Comparison of ENCODE assay signal across 8 cellular contexts in the genomic region with DNA sequence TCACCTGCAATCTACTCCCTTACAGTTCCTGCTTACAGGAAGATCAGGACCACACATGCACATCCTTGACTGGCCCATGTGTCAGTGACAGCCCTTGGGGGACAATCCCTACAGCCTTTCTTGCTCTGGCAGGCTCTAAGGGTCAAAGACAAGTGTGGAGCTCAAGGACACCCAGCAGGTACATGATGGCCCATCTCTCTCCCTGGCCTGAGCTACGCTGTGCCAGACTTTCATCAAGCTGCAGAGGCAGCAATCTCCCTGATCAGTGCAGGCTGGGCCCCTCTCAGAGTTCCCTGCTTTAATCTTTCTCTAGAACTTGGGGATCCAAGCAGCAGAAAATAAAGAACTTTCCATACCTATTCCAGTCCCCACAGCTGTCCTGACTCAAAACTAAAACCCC. TPM values are rescaled to one million over a fixed set of nuclear protein-coding genes. Genes with fewer than 3 reads are reported as not detected.
A peak's percentile ranks its signal among the peaks of the same experiment; 100 is the strongest.
DNase-seq lines count a peak whose midpoint lies in the region; ATAC-seq and TF ChIP-seq lines count a peak whose summit lies in the region.
"Had no signal": no experiment of that assay in that cellular context is flagged by ENCODE, and none has a peak within 500 bp of the region (broad histone marks: within the 10 kb centered on the region; RNA-seq: fewer than 3 reads in every experiment).

No MANE protein-coding gene starts in this region.

- no peak overlapping the region for H3K23ac ChIP-seq in trophoblast cell (ENCODE audit: low read length)

- no peaks in the 10 kb centered on the region for H3K9me3 Mint-ChIP-seq in dendritic cell treated with granulocyte-macrophage colony-stimulating factor and Interleukin-4, amounts not matched to agents 40 ng/mL and 50 ng/mL, for 4 days

- H3K4me2 ChIP-seq in DND-41 (ENCODE audit: insufficient read depth, low read length) (peak overlapping the region; percentile 88; the same call in 1 of the 2 replicates), Karpas-422 (ENCODE audit: low read depth, low read length, poor library complexity, severe bottlenecking) (peak overlapping the region; percentile 87), trophoblast cell (ENCODE audit: low read length) (no peak overlapping the region)

- H3K79me2 ChIP-seq in DND-41 (ENCODE audit: insufficient read depth, low read length) (peaks cover 67% of the 10 kb centered on the region), Karpas-422 (ENCODE audit: low read length) (peaks cover 35% of the 10 kb centered on the region), trophoblast cell (ENCODE audit: control insufficient read depth, insufficient read depth, low read length, poor library complexity) (peaks cover 30% of the 10 kb centered on the region)

- H3K9me2 ChIP-seq in Karpas-422 (replicated peaks; ENCODE audit: insufficient read depth, low read length), result no peaks in the 10 kb centered on the region

- H2AFZ ChIP-seq in DND-41 (ENCODE audit: low read depth, low read length) (no peak overlapping the region), Karpas-422 (ENCODE audit: low read length) (no peak overlapping the region), trophoblast cell (ENCODE audit: insufficient read depth, low read length, poor library complexity) (no peak overlapping the region)

- no peak overlapping the region for H2BK120ac ChIP-seq in trophoblast cell (ENCODE audit: insufficient read depth, low read length, poor library complexity)

- DNase-seq in DND-41 (no peak), Karpas-422 (no peak), trophoblast cell (no peak), SHP77 treated with DMSO at 0.1 percent for 48 hours (lab: John Stamatoyannopoulos, UW) (no peak), NCI-H446 (lab: John Stamatoyannopoulos, UW) (no peak), NCI-H345 (lab: John Stamatoyannopoulos, UW) (no peak)
- DNase-seq: NCI-H446 treated with DMSO at 0.1 percent for 48 hours had no signal

- H2AK5ac ChIP-seq in trophoblast cell (ENCODE audit: low read length), result no peak overlapping the region

- peaks cover 25% of the 10 kb centered on the region for H3K27me3 Mint-ChIP-seq in dendritic cell treated with granulocyte-macrophage colony-stimulating factor and Interleukin-4, amounts not matched to agents 40 ng/mL and 50 ng/mL, for 4 days

- H4K20me1 ChIP-seq in DND-41 (ENCODE audit: insufficient read depth, low read length), result peaks cover 49% of the 10 kb centered on the region
- H4K20me1 ChIP-seq in Karpas-422 (ENCODE audit: insufficient read depth, low read depth, low read length), result peaks cover 53% of the 10 kb centered on the region

- H4K91ac ChIP-seq in trophoblast cell (ENCODE audit: low read depth, low read length), result no peak overlapping the region

- H3K36me3 Mint-ChIP-seq in dendritic cell treated with granulocyte-macrophage colony-stimulating factor and Interleukin-4, amounts not matched to agents 40 ng/mL and 50 ng/mL, for 4 days (ENCODE audit: low read depth), result peaks cover 16% of the 10 kb centered on the region

- no peak overlapping the region for H3K4me3 Mint-ChIP-seq in dendritic cell treated with granulocyte-macrophage colony-stimulating factor and Interleukin-4, amounts not matched to agents 40 ng/mL and 50 ng/mL, for 4 days

- H3K9me3 ChIP-seq in DND-41 (ENCODE audit: insufficient read depth, low read length, severe bottlenecking), result no peaks in the 10 kb centered on the region
- H3K9me3 ChIP-seq in Karpas-422 (ENCODE audit: low read length), result no peaks in the 10 kb centered on the region
- peaks cover 5% of the 10 kb centered on the region for H3K9me3 ChIP-seq in trophoblast cell (ENCODE audit: insufficient read depth, low read depth, low read length)

- no peak overlapping the region for H3K9ac ChIP-seq in DND-41 (ENCODE audit: low read depth, low read length)
- H3K9ac ChIP-seq in Karpas-422 (ENCODE audit: low read length), result peak overlapping the region; percentile 89
- no peak overlapping the region for H3K9ac ChIP-seq in trophoblast cell (ENCODE audit: low read length)

- peaks cover 89% of the 10 kb centered on the region for H3K4me1 Mint-ChIP-seq in dendritic cell treated with granulocyte-macrophage colony-stimulating factor and Interleukin-4, amounts not matched to agents 40 ng/mL and 50 ng/mL, for 4 days (ENCODE audit: low read depth)

- intact Hi-C loops in dendritic cell treated with granulocyte-macrophage colony-stimulating factor and Interleukin-4, amounts not matched to agents 40 ng/mL and 50 ng/mL, for 4 days (cut with micrococcal nuclease), result no loop called here

- H3K4me1 ChIP-seq in DND-41 (ENCODE audit: insufficient read depth, low read length) (peaks cover 46% of the 10 kb centered on the region), Karpas-422 (ENCODE audit: low read length) (peaks cover 63% of the 10 kb centered on the region), trophoblast cell (ENCODE audit: control insufficient read depth in 1 of 2, insufficient read depth in 2 of 2, low read length in 2 of 2) (peaks cover 23 to 32% of the 10 kb centered on the region in 2 experiments)

- H3K4me3 ChIP-seq in DND-41 (ENCODE audit: low read depth in 1 of 2, low read length in 2 of 2), result no peak overlapping the region
- peak overlapping the region; percentile 86; the same call in 1 of the 2 replicates for H3K4me3 ChIP-seq in Karpas-422 (ENCODE audit: low read length)
- no peak overlapping the region for H3K4me3 ChIP-seq in trophoblast cell (ENCODE audit: low read depth, low read length)

- H3K18ac ChIP-seq in trophoblast cell (ENCODE audit: low read length), result no peak overlapping the region

- H4K8ac ChIP-seq in trophoblast cell (ENCODE audit: low read depth, low read length), result no peak overlapping the region

- TF ChIP-seq CTCF in DND-41 (IDR thresholded peaks at IDR 0.05; ENCODE audit: borderline replicate concordance, extremely low read depth, low read length, poor library complexity, severe bottlenecking), result no peak

- H2BK12ac ChIP-seq in trophoblast cell (ENCODE audit: low read length), result no peak overlapping the region

- no peak overlapping the region for H4K12ac ChIP-seq in trophoblast cell (ENCODE audit: low read depth, low read length)

- no CpG with 5 or more reads among the region's 1 CpG for WGBS in trophoblast cell (ENCODE audit: extremely low coverage, insufficient coverage, insufficient read length)

- peak overlapping the region; percentile 54 for H3K27ac Mint-ChIP-seq in dendritic cell treated with granulocyte-macrophage colony-stimulating factor and Interleukin-4, amounts not matched to agents 40 ng/mL and 50 ng/mL, for 4 days

- ATAC-seq in DND-41 (ENCODE audit: insufficient read depth, low read depth), result no peak

- H3K14ac ChIP-seq in trophoblast cell (ENCODE audit: low read length), result no peak overlapping the region

- H3K4ac ChIP-seq in trophoblast cell (ENCODE audit: low read depth, low read length), result peak overlapping the region; percentile 22

- H3K27me3 ChIP-seq in DND-41 (ENCODE audit: insufficient read depth, low read length, poor library complexity), result peaks cover 11% of the 10 kb centered on the region
- H3K27me3 ChIP-seq in Karpas-422 (ENCODE audit: low read length), result peaks cover 3% of the 10 kb centered on the region; the same call in 1 of the 2 replicates
- no peaks in the 10 kb centered on the region for H3K27me3 ChIP-seq in trophoblast cell (ENCODE audit: insufficient read depth, low read length)

- H3K27ac ChIP-seq in DND-41 (ENCODE audit: low read length) (no peak overlapping the region), Karpas-422 (ENCODE audit: low read length) (no peak overlapping the region), trophoblast cell (ENCODE audit: low read depth, low read length) (no peak overlapping the region)

- no peak overlapping the region for H2BK5ac ChIP-seq in trophoblast cell (ENCODE audit: low read depth, low read length, poor library complexity)

- peaks cover 26% of the 10 kb centered on the region for H3K79me1 ChIP-seq in trophoblast cell (ENCODE audit: low read length)

- H3K36me3 ChIP-seq in DND-41 (ENCODE audit: insufficient read depth, low read length) (no peaks in the 10 kb centered on the region), Karpas-422 (ENCODE audit: insufficient read depth, low read length) (no peaks in the 10 kb centered on the region), trophoblast cell (ENCODE audit: control insufficient read depth in 1 of 2, insufficient read depth in 2 of 2, low read length in 2 of 2) (peaks cover 13 to 23% of the 10 kb centered on the region in 2 experiments)

RNA-seq across cellular contexts. Expression of gene SEMA7A, which starts 2.6 kb away (rescaled TPM):
- 41.6 and 49.1 TPM in 2 replicates for total RNA-seq in Karpas-422 (2014; rRNA removed; shearing (Covaris generic); ENCODE audit: low replicate concordance)
- polyA plus RNA-seq in trophoblast cell (2013), result 135 and 149 TPM in 2 replicates

RNA-seq across cellular contexts. Expression of gene UBL7, which starts 29.8 kb away (rescaled TPM):
- total RNA-seq in Karpas-422 (2014; rRNA removed; shearing (Covaris generic); ENCODE audit: low replicate concordance), result 71.3 and 84.2 TPM in 2 replicates
- 34.6 and 35.4 TPM in 2 replicates for polyA plus RNA-seq in trophoblast cell (2013)
